Comparison of ENCODE assay signal across 11 cellular contexts in genomic region chr1:9827558-9828185, GRCh38. TPM values are rescaled to one million over a fixed set of nuclear protein-coding genes. Genes with fewer than 3 reads are reported as not detected.
A peak's percentile ranks its signal among the peaks of the same experiment; 100 is the strongest.
DNase-seq lines count a peak whose midpoint lies in the region; ATAC-seq and TF ChIP-seq lines count a peak whose summit lies in the region.
"Had no signal": no experiment of that assay in that cellular context is flagged by ENCODE, and none has a peak within 500 bp of the region (broad histone marks: within the 10 kb centered on the region; RNA-seq: fewer than 3 reads in every experiment).

No MANE protein-coding gene starts in this region.

- H3K36me3 ChIP-seq in Loucy (ENCODE audit: insufficient read depth, low read length), result no peaks in the 10 kb centered on the region
- H3K36me3 ChIP-seq in trophoblast cell (ENCODE audit: control insufficient read depth in 1 of 2, insufficient read depth in 2 of 2, low read length in 2 of 2), result no peaks in the 10 kb centered on the region
- H3K36me3 ChIP-seq: BLaER1 treated with 17β-estradiol and CSF1 and Interleukin-3, amounts not matched to agents 10 nM and 100 nM had no signal

- H3K27ac Mint-ChIP-seq in chondrocyte (ENCODE audit: unreplicated experiment), result no peak overlapping the region
- H3K27ac Mint-ChIP-seq: activated naive CD4-positive, alpha-beta T cell treated with anti-CD3 and anti-CD28 coated beads, Interleukin-2, amount 50 U/mL, for 24 hours had no signal

- H3K9me3 ChIP-seq in Loucy (ENCODE audit: insufficient read depth, low read depth, low read length), result no peaks in the 10 kb centered on the region
- H3K9me3 ChIP-seq in trophoblast cell (ENCODE audit: insufficient read depth, low read depth, low read length), result no peaks in the 10 kb centered on the region
- H3K9me3 ChIP-seq: BLaER1 treated with 17β-estradiol and CSF1 and Interleukin-3, amounts not matched to agents 10 nM and 100 nM; SJSA1 had no signal

- H2AFZ ChIP-seq in Loucy (ENCODE audit: low read length), result no peak overlapping the region
- H2AFZ ChIP-seq in trophoblast cell (ENCODE audit: insufficient read depth, low read length, poor library complexity), result no peak overlapping the region

- peaks cover 11% of the 10 kb centered on the region; the same call in 1 of the 2 replicates for H3F3A ChIP-seq in Loucy (ENCODE audit: low read depth)

- no peaks in the 10 kb centered on the region for H3K27me3 Mint-ChIP-seq in chondrocyte (ENCODE audit: low read depth)
- H3K27me3 Mint-ChIP-seq: activated naive CD4-positive, alpha-beta T cell treated with anti-CD3 and anti-CD28 coated beads, Interleukin-2, amount 50 U/mL, for 24 hours had no signal

- H3K27ac ChIP-seq in trophoblast cell (ENCODE audit: low read depth, low read length), result no peak overlapping the region
- H3K27ac ChIP-seq: BLaER1 treated with 17β-estradiol and CSF1 and Interleukin-3, amounts not matched to agents 10 nM and 100 nM; SJSA1 had no signal

- H3K4me1 ChIP-seq in Loucy (ENCODE audit: insufficient read depth, low read length, poor library complexity, severe bottlenecking) (peaks cover 19% of the 10 kb centered on the region), trophoblast cell (ENCODE audit: control insufficient read depth in 1 of 2, insufficient read depth in 2 of 2, low read length in 2 of 2) (peaks cover 12% of the 10 kb centered on the region in 2 experiments)

- H2BK12ac ChIP-seq in trophoblast cell (ENCODE audit: low read length), result no peak overlapping the region

- WGBS in trophoblast cell (ENCODE audit: extremely low coverage, insufficient coverage, insufficient read length), result no CpG with 5 or more reads among the region's 24 CpGs

- H4K8ac ChIP-seq in trophoblast cell (ENCODE audit: low read depth, low read length), result no peak overlapping the region

- no peaks in the 10 kb centered on the region for H3K27me3 ChIP-seq in Loucy (ENCODE audit: insufficient read depth, low read length, poor library complexity, severe bottlenecking)
- H3K27me3 ChIP-seq in trophoblast cell (ENCODE audit: insufficient read depth, low read length), result no peaks in the 10 kb centered on the region
- H3K27me3 ChIP-seq: BLaER1 treated with 17β-estradiol and CSF1 and Interleukin-3, amounts not matched to agents 10 nM and 100 nM; SJSA1 had no signal

- peaks cover 4% of the 10 kb centered on the region for H4K20me1 ChIP-seq in Loucy (ENCODE audit: insufficient read depth, low read length, poor library complexity, severe bottlenecking)

- no peak overlapping the region for H3K4me3 Mint-ChIP-seq in chondrocyte (ENCODE audit: unreplicated experiment)
- H3K4me3 Mint-ChIP-seq: activated naive CD4-positive, alpha-beta T cell treated with anti-CD3 and anti-CD28 coated beads, Interleukin-2, amount 50 U/mL, for 24 hours had no signal

- H3K79me1 ChIP-seq in trophoblast cell (ENCODE audit: low read length), result peaks cover 12% of the 10 kb centered on the region

- H3K9ac ChIP-seq in Loucy (ENCODE audit: low read depth, low read length, poor library complexity, severe bottlenecking) (no peak overlapping the region), trophoblast cell (ENCODE audit: low read length) (no peak overlapping the region)
- H3K9ac ChIP-seq: BLaER1 treated with 17β-estradiol and CSF1 and Interleukin-3, amounts not matched to agents 10 nM and 100 nM had no signal

- no peak overlapping the region for H2BK5ac ChIP-seq in trophoblast cell (ENCODE audit: low read depth, low read length, poor library complexity)

- H3K4me3 ChIP-seq in Loucy (ENCODE audit: low read length, poor library complexity, severe bottlenecking) (no peak overlapping the region), trophoblast cell (ENCODE audit: low read depth, low read length) (no peak overlapping the region)
- H3K4me3 ChIP-seq: BLaER1 treated with 17β-estradiol and CSF1 and Interleukin-3, amounts not matched to agents 10 nM and 100 nM; SJSA1 had no signal

- H3K9me3 Mint-ChIP-seq in chondrocyte (ENCODE audit: low read depth), result no peaks in the 10 kb centered on the region
- H3K9me3 Mint-ChIP-seq: activated naive CD4-positive, alpha-beta T cell treated with anti-CD3 and anti-CD28 coated beads, Interleukin-2, amount 50 U/mL, for 24 hours had no signal

- no peaks in the 10 kb centered on the region for H3K9me2 ChIP-seq in Loucy (replicated peaks; ENCODE audit: low read depth, low read length)

- no peak overlapping the region for H4K91ac ChIP-seq in trophoblast cell (ENCODE audit: low read depth, low read length)

- H3K4ac ChIP-seq in trophoblast cell (ENCODE audit: low read depth, low read length), result no peak overlapping the region

- no peak overlapping the region for H3K23ac ChIP-seq in trophoblast cell (ENCODE audit: low read length)

- H3K79me2 ChIP-seq in Loucy (ENCODE audit: insufficient read depth, low read length) (peaks cover 6% of the 10 kb centered on the region), trophoblast cell (ENCODE audit: control insufficient read depth, insufficient read depth, low read length, poor library complexity) (peaks cover 7% of the 10 kb centered on the region)

- H3K4me1 Mint-ChIP-seq in chondrocyte (ENCODE audit: low read depth), result peaks cover 21% of the 10 kb centered on the region

- no peaks in the 10 kb centered on the region for H3K36me3 Mint-ChIP-seq in chondrocyte (ENCODE audit: low read depth)
- H3K36me3 Mint-ChIP-seq: activated naive CD4-positive, alpha-beta T cell treated with anti-CD3 and anti-CD28 coated beads, Interleukin-2, amount 50 U/mL, for 24 hours had no signal

- H2BK120ac ChIP-seq in trophoblast cell (ENCODE audit: insufficient read depth, low read length, poor library complexity), result no peak overlapping the region

- DNase-seq in NCI-H82 (lab: John Stamatoyannopoulos, UW) (peak; percentile 42), NCI-H82 treated with DMSO at 0.1 percent for 48 hours (lab: John Stamatoyannopoulos, UW; ENCODE audit: unreplicated experiment) (no peak), chondrocyte (ENCODE audit: low spot score) (peak; percentile 87), trophoblast cell (peak; percentile 23 to 37), NOMO-1 (lab: John Stamatoyannopoulos, UW; ENCODE audit: unreplicated experiment in 2 of 2) (no peak)
- no peak for DNase-seq in stimulated activated CD4-positive, alpha-beta T cell treated with anti-CD3 and anti-CD28 coated beads, Interleukin-4, amount 100 ng/mL, for 1 hour

- H3K4me2 ChIP-seq in Loucy (ENCODE audit: low read depth, low read length, poor library complexity, severe bottlenecking) (no peak overlapping the region), trophoblast cell (ENCODE audit: low read length) (no peak overlapping the region)
- H3K4me2 ChIP-seq: BLaER1 treated with 17β-estradiol and CSF1 and Interleukin-3, amounts not matched to agents 10 nM and 100 nM had no signal

- ATAC-seq in HG03520 (IDR thresholded peaks at IDR 0.05; ENCODE audit: unreplicated experiment), result no peak

- no peak overlapping the region for H3K18ac ChIP-seq in trophoblast cell (ENCODE audit: low read length)

- peak; percentile 42 for TF ChIP-seq CTCF in Loucy (conservative IDR thresholded peaks at IDR 0.05; ENCODE audit: low read length)
- TF ChIP-seq CTCF in chondrocyte (IDR thresholded peaks at IDR 0.05), result peak; percentile 60

- no peak overlapping the region for H2AK5ac ChIP-seq in trophoblast cell (ENCODE audit: low read length)

- H4K12ac ChIP-seq in trophoblast cell (ENCODE audit: low read depth, low read length), result no peak overlapping the region

- H3K14ac ChIP-seq in trophoblast cell (ENCODE audit: low read length), result no peak overlapping the region

RNA-seq across cellular contexts. Expression of gene CLSTN1, which starts 3.9 kb away (rescaled TPM):
- total RNA-seq in chondrocyte, result 125 to 139 TPM (median 126 TPM) in 3 replicates
- polyA plus RNA-seq in trophoblast cell (2013), result 40.1 and 42.2 TPM in 2 replicates

Comparison
In these comparisons a context has a peak if more than half of its experiments do, and no peak if none do; other contexts are left out.
1. DNase-seq: peak in NCI-H82 (single experiment), chondrocyte (single experiment) and trophoblast cell (2 of 2); none in NCI-H82 treated with DMSO at 0.1 percent for 48 hours (single experiment), stimulated activated CD4-positive, alpha-beta T cell treated with anti-CD3 and anti-CD28 coated beads, Interleukin-4, amount 100 ng/mL, for 1 hour (single experiment) and NOMO-1 (0 of 2).